Comparison of ENCODE assay signal across 9 cellular contexts in genomic region chr3:20125912-20126311, GRCh38.
DNase-seq lines count a peak whose midpoint lies in the region; ATAC-seq and TF ChIP-seq lines count a peak whose summit lies in the region.
"Had no signal": no experiment of that assay in that cellular context is flagged by ENCODE, and none has a peak within 500 bp of the region (broad histone marks: within the 10 kb centered on the region; RNA-seq: fewer than 3 reads in every experiment).

No MANE protein-coding gene starts in this region.

- ATAC-seq in GM18873 (IDR thresholded peaks at IDR 0.05; ENCODE audit: low FRiP score, unreplicated experiment): peak; percentile 100
- ATAC-seq in HG02759 (IDR thresholded peaks at IDR 0.05; ENCODE audit: unreplicated experiment): peak; percentile 99
- no peak for ATAC-seq in natural killer cell treated with Interleukin-12 subunit alpha and Interleukin-12 subunit beta and Interleukin-15 and Interleukin-18, amount 100 ng/mL, for 72 hours

- H3K4me3 Mint-ChIP-seq in natural killer cell treated with Interleukin-12 subunit alpha and Interleukin-12 subunit beta and Interleukin-15 and Interleukin-18, amount 100 ng/mL, for 72 hours: no peak overlapping the region
- no peak overlapping the region for H3K4me3 Mint-ChIP-seq in nephron progenitor cell
- H3K4me3 Mint-ChIP-seq: nephron had no signal

- peak; percentile 89 for DNase-seq in NAMALWA (ENCODE audit: low spot score)
- DNase-seq in natural killer cell treated with Interleukin-12 subunit alpha and Interleukin-12 subunit beta and Interleukin-15 and Interleukin-18, amount 100 ng/mL, for 72 hours (ENCODE audit: low spot score): no peak
- DNase-seq in AG08396 (ENCODE audit: low spot score): no peak
- no peak for DNase-seq in nephron progenitor cell
- DNase-seq in middle frontal gyrus (ENCODE audit: extremely low spot score, low spot score): no peak
- no peak for DNase-seq in NCI-H774 (lab: John Stamatoyannopoulos, UW)

- peaks cover 29% of the 10 kb centered on the region for H3K36me3 Mint-ChIP-seq in natural killer cell treated with Interleukin-12 subunit alpha and Interleukin-12 subunit beta and Interleukin-15 and Interleukin-18, amount 100 ng/mL, for 72 hours
- peaks cover 51% of the 10 kb centered on the region for H3K36me3 Mint-ChIP-seq in nephron progenitor cell (ENCODE audit: low read depth)

- H3K27ac Mint-ChIP-seq in natural killer cell treated with Interleukin-12 subunit alpha and Interleukin-12 subunit beta and Interleukin-15 and Interleukin-18, amount 100 ng/mL, for 72 hours: peak overlapping the region; percentile 36 to 76
- no peak overlapping the region for H3K27ac Mint-ChIP-seq in nephron progenitor cell
- H3K27ac Mint-ChIP-seq: nephron had no signal

- no peak for TF ChIP-seq CTCF in nephron progenitor cell (IDR thresholded peaks at IDR 0.05)

- no peaks in the 10 kb centered on the region for H3K9me3 Mint-ChIP-seq in natural killer cell treated with Interleukin-12 subunit alpha and Interleukin-12 subunit beta and Interleukin-15 and Interleukin-18, amount 100 ng/mL, for 72 hours
- H3K9me3 Mint-ChIP-seq in nephron progenitor cell: no peaks in the 10 kb centered on the region
- H3K9me3 Mint-ChIP-seq: nephron had no signal

- H3K4me1 Mint-ChIP-seq in natural killer cell treated with Interleukin-12 subunit alpha and Interleukin-12 subunit beta and Interleukin-15 and Interleukin-18, amount 100 ng/mL, for 72 hours (ENCODE audit: low read depth in 2 of 2): peaks cover 8 to 9% of the 10 kb centered on the region in 2 donors
- H3K4me1 Mint-ChIP-seq in nephron progenitor cell: peaks cover 8% of the 10 kb centered on the region

- H3K27me3 Mint-ChIP-seq in natural killer cell treated with Interleukin-12 subunit alpha and Interleukin-12 subunit beta and Interleukin-15 and Interleukin-18, amount 100 ng/mL, for 72 hours: no peaks in the 10 kb centered on the region
- H3K27me3 Mint-ChIP-seq in nephron progenitor cell (ENCODE audit: low read depth, poor library complexity): no peaks in the 10 kb centered on the region

Comparison
In these comparisons a context has a peak if more than half of its experiments do, and no peak if none do; other contexts are left out.
1. ATAC-seq: peak in GM18873 (single experiment) and HG02759 (single experiment); none in natural killer cell treated with Interleukin-12 subunit alpha and Interleukin-12 subunit beta and Interleukin-15 and Interleukin-18, amount 100 ng/mL, for 72 hours (0 of 2).